ENCODE assay signal across 1 cellular context in genomic region chr5:133399247-133399891, GRCh38.
TF ChIP-seq lines count a peak whose summit lies in the region.

No MANE protein-coding gene starts in this region.

TF ChIP-seq in H1, 55 proteins besides CTCF, POLR2A, EP300 and RAD21 (continued from another document):
- no peak for TF ChIP-seq SP4 (IDR thresholded peaks at IDR 0.05; ENCODE audit: low read length)
- TF ChIP-seq SIRT6 (IDR thresholded peaks at IDR 0.05; ENCODE audit: low read length), result no peak
